ENCODE assay signal across 9 cellular contexts in genomic region chr6:56940977-56941376, GRCh38.
"Had no signal": no experiment of that assay in that cellular context is flagged by ENCODE, and none has a peak within 500 bp of the region (broad histone marks: within the 10 kb centered on the region; RNA-seq: fewer than 3 reads in every experiment).

No MANE protein-coding gene starts in this region.

- DNase-seq: H9, HCEC 1CT, HFFc6, IMR-90, KBM-7 had no signal

- FAIRE-seq: H1 had no signal

- H3K4me2 ChIP-seq: GM23338, KMS-11 had no signal

- H3K4me1 Mint-ChIP-seq: GM23338, H9 had no signal

- H3K4me3 Mint-ChIP-seq: GM23338, H9, HFFc6 had no signal

- H3K4me3 ChIP-seq: GM23338 had no signal

- H3K27ac ChIP-seq: HL-60, KMS-11 had no signal

- H3K9ac ChIP-seq: KMS-11 had no signal

- H3K27ac Mint-ChIP-seq: GM23338, H9, HFFc6 had no signal

- H2AFZ ChIP-seq: GM23338 had no signal

- ATAC-seq: GM23338 had no signal
